In the genomic region with DNA sequence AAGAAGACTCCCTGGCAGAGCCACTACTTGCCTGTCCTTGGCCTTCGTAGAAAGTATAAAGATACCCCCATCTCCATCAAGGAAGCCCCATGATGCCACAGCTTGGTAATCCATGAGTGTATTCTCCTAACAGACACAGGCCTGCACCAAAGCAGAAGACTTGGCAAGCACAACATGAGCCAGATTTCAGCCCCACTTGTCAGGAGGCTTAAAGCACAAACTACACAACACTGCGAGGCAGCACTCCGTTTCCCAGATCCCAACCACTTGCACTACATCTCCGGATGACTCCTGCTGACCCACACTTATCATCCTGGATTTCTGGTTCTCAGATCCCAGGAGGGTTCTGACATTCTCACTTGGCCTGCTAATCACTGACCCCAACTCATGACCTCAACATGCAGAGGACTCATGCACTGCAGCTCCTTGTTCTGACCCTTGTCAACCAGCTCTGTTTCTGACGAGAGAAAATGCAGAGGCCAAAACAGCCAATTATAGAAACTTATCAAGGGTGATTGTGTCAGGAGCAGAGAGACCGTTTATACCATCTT, we compare ENCODE assay signal across 13 cellular contexts.
DNase-seq lines count a peak whose midpoint lies in the region; ATAC-seq and TF ChIP-seq lines count a peak whose summit lies in the region.
"Had no signal": no experiment of that assay in that cellular context is flagged by ENCODE, and none has a peak within 500 bp of the region (broad histone marks: within the 10 kb centered on the region; RNA-seq: fewer than 3 reads in every experiment).

No MANE protein-coding gene starts in this region.

- 74 to 88% methylated on average over 3 to 4 of the region's 6 CpGs for WGBS in mesodermal cell (ENCODE audit: insufficient coverage in 2 of 2), 2 experiments

- no peaks in the 10 kb centered on the region for H3K36me3 ChIP-seq in MG63
- no peaks in the 10 kb centered on the region for H3K36me3 ChIP-seq in mesodermal cell (ENCODE audit: control insufficient read depth, insufficient read depth, low read length)
- H3K36me3 ChIP-seq: HAP-1 had no signal

- H3K27ac ChIP-seq in mesodermal cell (ENCODE audit: low read depth, low read length, severe bottlenecking), result peak overlapping the region; percentile 60

- H3K9me3 ChIP-seq in MG63 (no peaks in the 10 kb centered on the region), mesodermal cell (ENCODE audit: control insufficient read depth, low read length) (no peaks in the 10 kb centered on the region)
- H3K9me3 ChIP-seq: HAP-1 had no signal

- no peak for TF ChIP-seq POLR2A in erythroblast (IDR thresholded peaks at IDR 0.05; ENCODE audit: low read length)

- no peaks in the 10 kb centered on the region for H3K4me1 ChIP-seq in mesodermal cell (ENCODE audit: control insufficient read depth, insufficient read depth, low read length, poor library complexity, severe bottlenecking)

- no peaks in the 10 kb centered on the region for H3K27me3 ChIP-seq in MG63

- DNase-seq in Ammon's horn (ENCODE audit: low spot score) (peak; percentile 4), MG63 (peak; percentile 55), cerebellar cortex (ENCODE audit: low spot score) (peak; percentile 62), erythroblast (lab: John Stamatoyannopoulos, UW) (no peak), NCI-H526 treated with DMSO at 0.1 percent for 48 hours (lab: John Stamatoyannopoulos, UW) (no peak)
- DNase-seq: 8988T; AML-193; CD4-positive, alpha-beta T cell; DMS79 had no signal

- ATAC-seq in GM18870 (IDR thresholded peaks at IDR 0.05; ENCODE audit: unreplicated experiment) (no peak), GM18867 (IDR thresholded peaks at IDR 0.05; ENCODE audit: unreplicated experiment) (no peak)

- no peak overlapping the region for H3K4me3 ChIP-seq in MG63
- H3K4me3 ChIP-seq in mesodermal cell (ENCODE audit: extremely low read depth, insufficient read depth, low read length, poor library complexity, severe bottlenecking), result no peak overlapping the region
- H3K4me3 ChIP-seq: HAP-1 had no signal

Comparison
In these comparisons a context has a peak if more than half of its experiments do, and no peak if none do; other contexts are left out.
1. DNase-seq: peak in Ammon's horn (single experiment), MG63 (single experiment) and cerebellar cortex (single experiment); none in erythroblast (0 of 2) and NCI-H526 treated with DMSO at 0.1 percent for 48 hours (single experiment).